ENCODE assay signal across 22 cellular contexts in the genomic region with DNA sequence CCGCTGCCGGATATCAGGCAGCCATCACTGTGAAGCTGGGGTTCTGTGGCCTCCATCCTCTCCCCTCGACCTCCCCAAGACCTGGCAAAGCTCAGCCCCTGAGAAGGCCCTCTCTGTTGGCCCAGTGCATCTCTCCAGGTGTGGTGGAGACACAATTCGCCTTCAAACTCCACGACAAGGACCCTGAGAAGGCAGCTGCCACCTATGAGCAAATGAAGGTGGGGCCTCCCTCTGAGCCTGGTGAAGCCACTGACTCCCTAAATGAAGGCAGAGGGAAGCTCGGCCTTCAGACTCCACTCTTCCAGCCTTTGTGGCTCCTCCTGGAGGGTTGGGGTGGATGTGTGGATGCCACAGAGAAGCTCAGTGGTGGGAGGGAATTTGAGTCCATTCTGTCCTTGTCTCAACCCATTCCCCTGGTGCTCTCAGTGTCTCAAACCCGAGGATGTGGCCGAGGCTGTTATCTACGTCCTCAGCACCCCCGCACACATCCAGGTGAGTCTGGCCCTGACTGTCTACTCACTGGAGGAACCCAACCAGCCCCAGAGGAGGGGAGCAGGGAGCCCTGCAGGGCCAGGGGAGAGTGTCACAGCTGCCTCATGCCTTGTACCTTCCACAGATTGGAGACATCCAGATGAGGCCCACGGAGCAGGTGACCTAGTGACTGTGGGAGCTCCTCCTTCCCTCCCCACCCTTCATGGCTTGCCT. TPM values are rescaled to one million over a fixed set of nuclear protein-coding genes. Genes with fewer than 3 reads are reported as not detected.
DNase-seq lines count a peak whose midpoint lies in the region; ATAC-seq and TF ChIP-seq lines count a peak whose summit lies in the region.
"Had no signal": no experiment of that assay in that cellular context is flagged by ENCODE, and none has a peak within 500 bp of the region (broad histone marks: within the 10 kb centered on the region; RNA-seq: fewer than 3 reads in every experiment).

No MANE protein-coding gene starts in this region.

- TF ChIP-seq POLR2A in transverse colon (IDR thresholded peaks at IDR 0.05) (peak; percentile 5), gastrocnemius medialis (IDR thresholded peaks at IDR 0.05) (no peak)

- intact Hi-C loops in transverse colon (cut with DNase I; ENCODE audit: low total_unique reads), result no loop called here
- intact Hi-C loops in gastrocnemius medialis (cut with DNase I; ENCODE audit: low total_unique reads), result loop anchor here (2.0 to 10.0 kb wide), 4 partner anchors 55 to 348 kb away; partner anchors contain the start of genes AATF, GGNBP2 and ZNHIT3
- intact Hi-C loops in Caco-2 (cut with micrococcal nuclease; ENCODE audit: unreplicated experiment), result loop anchor here (2.0 kb wide), 1 partner anchor 65 kb away; the partner anchor contains the start of genes MYO19 and PIGW

- H3K36me3 ChIP-seq in mesendoderm (ENCODE audit: control insufficient read depth, insufficient read depth, low read length), result peaks cover 2% of the 10 kb centered on the region
- H3K36me3 ChIP-seq in transverse colon, result no peaks in the 10 kb centered on the region
- H3K36me3 ChIP-seq in gastrocnemius medialis, result no peaks in the 10 kb centered on the region
- H3K36me3 ChIP-seq in Caco-2 (ENCODE audit: control insufficient read depth, insufficient read depth, low read length), result peaks cover 10% of the 10 kb centered on the region
- H3K36me3 ChIP-seq: thoracic aorta had no signal

- no peak overlapping the region for H3K18ac ChIP-seq in mesendoderm (ENCODE audit: low read length)

- H3K9me3 ChIP-seq in T-helper 17 cell (ENCODE audit: control insufficient read depth, low read length, poor library complexity, severe bottlenecking) (no peaks in the 10 kb centered on the region), transverse colon (no peaks in the 10 kb centered on the region), gastrocnemius medialis (no peaks in the 10 kb centered on the region), Caco-2 (no peaks in the 10 kb centered on the region)
- H3K9me3 ChIP-seq: thoracic aorta had no signal

- H3K27ac ChIP-seq in mesendoderm (ENCODE audit: low read depth, low read length) (no peak overlapping the region), transverse colon (peak overlapping the region; percentile 71 to 90 (median 81)), gastrocnemius medialis (no peak overlapping the region)

- CTCF ChIA-PET in Caco-2 (lab: Charles Lee), result no interaction called here

- no peaks in the 10 kb centered on the region for H3K27me3 Mint-ChIP-seq in activated naive CD4-positive, alpha-beta T cell treated with anti-CD3 and anti-CD28 coated beads, Interleukin-2, amount 50 U/mL, for 24 hours
- H3K27me3 Mint-ChIP-seq in T-helper 17 cell (no peaks in the 10 kb centered on the region), Caco-2 (ENCODE audit: insufficient read depth, unreplicated experiment) (no peaks in the 10 kb centered on the region)
- no peaks in the 10 kb centered on the region for H3K27me3 Mint-ChIP-seq in T-helper 2 cell treated with Interferon-gamma antibody and Interleukin-4, amounts not matched to agents 5 μg/mL and 100 μg/mL, for 36 hours (ENCODE audit: low read depth)
- H3K27me3 Mint-ChIP-seq: activated CD4-positive, alpha-beta T cell treated with anti-CD3 and anti-CD28 coated beads, Interleukin-2, amount 10 ng/mL, durations not matched to agents 7 days and 5 days; activated CD8-positive, alpha-beta memory T cell treated with anti-CD3 and anti-CD28 coated beads, Interleukin-2, amount 10 ng/mL, durations not matched to agents 7 days and 5 days; dendritic cell treated with granulocyte-macrophage colony-stimulating factor and Interleukin-4, amounts not matched to agents 40 ng/mL and 50 ng/mL, for 4 days had no signal

- peaks cover 8% of the 10 kb centered on the region for H3K79me2 ChIP-seq in mesendoderm (ENCODE audit: control insufficient read depth, insufficient read depth, low read length)

- POLR2A ChIA-PET in Caco-2 (lab: Charles Lee), result no interaction called here

- no peak overlapping the region for H3K4ac ChIP-seq in mesendoderm (ENCODE audit: low read depth, low read length)

- TF ChIP-seq CTCF in transverse colon (IDR thresholded peaks at IDR 0.05) (no peak), gastrocnemius medialis (IDR thresholded peaks at IDR 0.05 in 4 of 5, conservative IDR thresholded peaks at IDR 0.05 in 1 of 5) (no peak), Caco-2 (IDR thresholded peaks at IDR 0.05; ENCODE audit: insufficient read depth in 1 of 2, low read depth in 1 of 2, low read length in 1 of 2, severe bottlenecking in 1 of 2, unreplicated experiment in 1 of 2) (no peak)

- H2AK5ac ChIP-seq in mesendoderm (ENCODE audit: low read length), result no peak overlapping the region

- no peak for TF ChIP-seq EP300 in transverse colon (IDR thresholded peaks at IDR 0.05; ENCODE audit: low read depth)

- no peak overlapping the region for H3K9ac ChIP-seq in mesendoderm (ENCODE audit: low read length)

- H3K27me3 ChIP-seq in mesendoderm (ENCODE audit: insufficient read depth, low read length, poor library complexity) (no peaks in the 10 kb centered on the region), transverse colon (no peaks in the 10 kb centered on the region), gastrocnemius medialis (no peaks in the 10 kb centered on the region), Caco-2 (replicated peaks; ENCODE audit: control insufficient read depth, insufficient read depth, low read length) (no peaks in the 10 kb centered on the region)

- no peak overlapping the region for H2BK15ac ChIP-seq in mesendoderm (replicated peaks; ENCODE audit: low read depth)

- ATAC-seq in T-helper 17 cell, result no peak
- ATAC-seq in gastrocnemius medialis, result no peak
- ATAC-seq: activated CD8-positive, alpha-beta memory T cell treated with anti-CD3 and anti-CD28 coated beads, Interleukin-2, amount 10 ng/mL, durations not matched to agents 7 days and 5 days; stimulated activated naive B cell treated with anti-CD40 and anti-IgM and Interleukin-4, amounts not matched to agents 10 μg/mL and 1 μg/mL and 100 μg/mL, for 72 hours had no signal

- no peaks in the 10 kb centered on the region for H3K9me3 Mint-ChIP-seq in activated naive CD4-positive, alpha-beta T cell treated with anti-CD3 and anti-CD28 coated beads, Interleukin-2, amount 50 U/mL, for 24 hours
- H3K9me3 Mint-ChIP-seq in Caco-2 (ENCODE audit: unreplicated experiment), result no peaks in the 10 kb centered on the region
- no peaks in the 10 kb centered on the region for H3K9me3 Mint-ChIP-seq in T-helper 2 cell treated with Interferon-gamma antibody and Interleukin-4, amounts not matched to agents 5 μg/mL and 100 μg/mL, for 36 hours
- H3K9me3 Mint-ChIP-seq: activated CD4-positive, alpha-beta T cell treated with anti-CD3 and anti-CD28 coated beads, Interleukin-2, amount 10 ng/mL, durations not matched to agents 7 days and 5 days; dendritic cell treated with granulocyte-macrophage colony-stimulating factor and Interleukin-4, amounts not matched to agents 40 ng/mL and 50 ng/mL, for 4 days; stimulated activated naive B cell treated with anti-CD40 and anti-IgM and Interleukin-4, amounts not matched to agents 10 μg/mL and 1 μg/mL and 100 μg/mL, for 72 hours had no signal

- H3K4me3 ChIP-seq in mesendoderm (ENCODE audit: low read length) (no peak overlapping the region), transverse colon (no peak overlapping the region), gastrocnemius medialis (no peak overlapping the region), Caco-2 (ENCODE audit: low read depth, low read length) (no peak overlapping the region)

- peak overlapping the region; percentile 15 for H3K4me3 Mint-ChIP-seq in activated naive CD4-positive, alpha-beta T cell treated with anti-CD3 and anti-CD28 coated beads, Interleukin-2, amount 50 U/mL, for 24 hours
- H3K4me3 Mint-ChIP-seq in T-helper 17 cell, result no peak overlapping the region
- H3K4me3 Mint-ChIP-seq in Caco-2 (ENCODE audit: unreplicated experiment), result no peak overlapping the region
- no peak overlapping the region for H3K4me3 Mint-ChIP-seq in T-helper 2 cell treated with Interferon-gamma antibody and Interleukin-4, amounts not matched to agents 5 μg/mL and 100 μg/mL, for 36 hours

- no peak for DNase-seq in activated naive CD4-positive, alpha-beta T cell treated with anti-CD3 and anti-CD28 coated beads, Interleukin-2, amount 50 U/mL, for 16 hours
- DNase-seq in T-helper 17 cell, result no peak
- no peak for DNase-seq in mesendoderm
- no peak for DNase-seq in transverse colon
- no peak for DNase-seq in gastrocnemius medialis
- no peak for DNase-seq in Caco-2
- no peak for DNase-seq in T-helper 2 cell treated with Interferon-gamma antibody and Interleukin-4, amounts not matched to agents 5 μg/mL and 100 μg/mL, for 36 hours (ENCODE audit: low spot score)
- DNase-seq: activated CD4-positive, alpha-beta T cell treated with anti-CD3 and anti-CD28 coated beads, Interleukin-2, amount 10 ng/mL, durations not matched to agents 7 days and 5 days; activated CD8-positive, alpha-beta memory T cell treated with anti-CD3 and anti-CD28 coated beads, Interleukin-2, amount 10 ng/mL, durations not matched to agents 7 days and 5 days; amniotic stem cell; EL; head of caudate nucleus; midbrain; NCI-H1092 treated with DMSO at 0.1 percent for 48 hours; NCI-H1930; NCI-H446; stimulated activated CD4-positive, alpha-beta T cell treated with anti-CD3 and anti-CD28 coated beads, Interleukin-2, amount 100 ng/mL, for 48 hours; stimulated activated naive B cell treated with anti-CD40 and anti-IgM and Interleukin-4, amounts not matched to agents 10 μg/mL and 1 μg/mL and 100 μg/mL, for 72 hours; T-helper 2 cell had no signal

- no peak overlapping the region for H2BK5ac ChIP-seq in mesendoderm (ENCODE audit: low read length)

- no peak overlapping the region for H4K5ac ChIP-seq in mesendoderm (ENCODE audit: low read length)

- BruUV-seq in Caco-2 (replicated peaks; lab: Mats Ljungman, UMichigan), result no TSS peak

- in situ Hi-C loops in transverse colon (cut with MboI; ENCODE audit: low pct_ligation_motif_present in 1 of 4, low pct_unique_long_range_greater_than_20kb in 1 of 4, low sequenced_read_pairs in 3 of 4), result loop anchor here in 2 of 4 donors (25.0 kb wide), 2 partner anchors 638 to 788 kb away; partner anchors contain the start of gene C17orf78 (in 2 of the 2)
- in situ Hi-C loops in gastrocnemius medialis (cut with MboI; ENCODE audit: low sequenced_read_pairs in 4 of 4), result loop anchor here in 2 of 4 donors (10.0 to 25.0 kb wide), 2 partner anchors 65 to 363 kb away; partner anchors contain the start of genes MYO19 (in 1 of the 2) and PIGW (in 1 of the 2)

- H3K23ac ChIP-seq in mesendoderm (ENCODE audit: low read length), result no peak overlapping the region

- H4K8ac ChIP-seq in mesendoderm (ENCODE audit: low read depth, low read length), result no peak overlapping the region

- peaks cover 1% of the 10 kb centered on the region for H3K36me3 Mint-ChIP-seq in activated naive CD4-positive, alpha-beta T cell treated with anti-CD3 and anti-CD28 coated beads, Interleukin-2, amount 50 U/mL, for 24 hours
- peaks cover 2% of the 10 kb centered on the region for H3K36me3 Mint-ChIP-seq in T-helper 17 cell (ENCODE audit: low read depth)
- H3K36me3 Mint-ChIP-seq in Caco-2 (ENCODE audit: insufficient read depth, unreplicated experiment), result peaks cover 36% of the 10 kb centered on the region
- H3K36me3 Mint-ChIP-seq in T-helper 2 cell treated with Interferon-gamma antibody and Interleukin-4, amounts not matched to agents 5 μg/mL and 100 μg/mL, for 36 hours (ENCODE audit: low read depth), result peaks cover 5% of the 10 kb centered on the region

- peaks cover 24% of the 10 kb centered on the region for H3K4me1 Mint-ChIP-seq in activated naive CD4-positive, alpha-beta T cell treated with anti-CD3 and anti-CD28 coated beads, Interleukin-2, amount 50 U/mL, for 24 hours
- H3K4me1 Mint-ChIP-seq in T-helper 17 cell (peaks cover 29% of the 10 kb centered on the region), Caco-2 (ENCODE audit: low read depth, unreplicated experiment) (peaks cover 27% of the 10 kb centered on the region)
- peaks cover 24% of the 10 kb centered on the region for H3K4me1 Mint-ChIP-seq in T-helper 2 cell treated with Interferon-gamma antibody and Interleukin-4, amounts not matched to agents 5 μg/mL and 100 μg/mL, for 36 hours (ENCODE audit: low read depth)

- H3K79me1 ChIP-seq in mesendoderm (ENCODE audit: low read length), result peaks cover 14% of the 10 kb centered on the region

- H2BK120ac ChIP-seq in mesendoderm (ENCODE audit: low read depth, low read length), result no peak overlapping the region

- H3K56ac ChIP-seq in mesendoderm (ENCODE audit: low read length), result peak overlapping the region; percentile 34

- H3K4me1 ChIP-seq in mesendoderm (ENCODE audit: control insufficient read depth, low read depth, low read length) (peaks cover 7% of the 10 kb centered on the region), transverse colon (peaks cover 10 to 74% (median 53%) of the 10 kb centered on the region in 4 donors), gastrocnemius medialis (peaks cover 12 to 23% of the 10 kb centered on the region in 2 donors), Caco-2 (peaks cover 10% of the 10 kb centered on the region)

- no peak overlapping the region for H3K4me2 ChIP-seq in mesendoderm (ENCODE audit: low read length)

- H3K27ac Mint-ChIP-seq in activated naive CD4-positive, alpha-beta T cell treated with anti-CD3 and anti-CD28 coated beads, Interleukin-2, amount 50 U/mL, for 24 hours, result no peak overlapping the region
- peak overlapping the region; percentile 96 for H3K27ac Mint-ChIP-seq in T-helper 17 cell
- H3K27ac Mint-ChIP-seq in Caco-2 (ENCODE audit: unreplicated experiment), result no peak overlapping the region
- no peak overlapping the region for H3K27ac Mint-ChIP-seq in T-helper 2 cell treated with Interferon-gamma antibody and Interleukin-4, amounts not matched to agents 5 μg/mL and 100 μg/mL, for 36 hours

- no CpG with 5 or more reads among the region's 11 CpGs for WGBS in mesendoderm (ENCODE audit: extremely low coverage, insufficient coverage, low lambda C conversion rate)
- WGBS in transverse colon (ENCODE audit: low coverage in 1 of 2), 2 donors, result 87% methylated on average over 10 of the region's 11 CpGs; no CpG with 5 or more reads in 1 of the 2 donors

RNA-seq across cellular contexts. Expression of gene MRM1, which starts 1.7 kb away (rescaled TPM):
- total RNA-seq in T-helper 17 cell (1 to 10 TPM; 2.6 to 3.4 TPM), transverse colon (10 to 100 TPM in 3 of 4 donors, 1 to 10 TPM in 1; 9.5 to 20.9 (median 11.5) TPM), gastrocnemius medialis (10 to 100 TPM in 2 of 4 donors, 1 to 10 TPM in 2; 8.8 to 13.9 (median 10.8) TPM), Caco-2 (2022) (9.3 and 13.5 TPM in 2 replicates)
- 4.0 TPM for polyA plus RNA-seq in mesendoderm (2013, experiment 1 of 2)
- 4.0 TPM for polyA plus RNA-seq in mesendoderm (2013, experiment 2 of 2)

RNA-seq across cellular contexts. Expression of gene DHRS11, which starts 8.0 kb away (rescaled TPM):
- total RNA-seq in T-helper 17 cell (1 to 10 TPM; 2.7 to 3.8 TPM), transverse colon (100 to 1,000 TPM in 3 of 4 donors, 10 to 100 TPM in 1; 93.1 to 307 (median 214) TPM), gastrocnemius medialis (10 to 100 TPM in 1 of 4 donors, 1 to 10 TPM in 3; 4.9 to 15.8 (median 7.4) TPM), Caco-2 (2022) (44.7 and 46.9 TPM in 2 replicates)
- 15.6 TPM for polyA plus RNA-seq in mesendoderm (2013, experiment 1 of 2)
- polyA plus RNA-seq in mesendoderm (2013, experiment 2 of 2), result 14.9 TPM

RNA-seq across cellular contexts. Expression of gene GGNBP2, which starts 55.0 kb away (rescaled TPM):
- total RNA-seq in T-helper 17 cell, result 100 to 1,000 TPM; 162 to 174 TPM
- 38.9 TPM for polyA plus RNA-seq in mesendoderm (2013, experiment 1 of 2)
- polyA plus RNA-seq in mesendoderm (2013, experiment 2 of 2), result 38.1 TPM
- 100 to 1,000 TPM in 2 of 4 donors, 10 to 100 TPM in 2; 48.6 to 128 (median 91.6) TPM for total RNA-seq in transverse colon
- total RNA-seq in gastrocnemius medialis, result 10 to 100 TPM; 28.8 to 56.6 (median 39.5) TPM
- 91.3 and 91.5 TPM in 2 replicates for total RNA-seq in Caco-2 (2022)

Comparison
In these comparisons a context has a peak if more than half of its experiments do, and no peak if none do; other contexts are left out.
1. H3K27ac ChIP-seq: peak in transverse colon (4 of 4); none in mesendoderm (single experiment) and gastrocnemius medialis (0 of 4).